ENCODE assay signal across 26 cellular contexts in the genomic region with DNA sequence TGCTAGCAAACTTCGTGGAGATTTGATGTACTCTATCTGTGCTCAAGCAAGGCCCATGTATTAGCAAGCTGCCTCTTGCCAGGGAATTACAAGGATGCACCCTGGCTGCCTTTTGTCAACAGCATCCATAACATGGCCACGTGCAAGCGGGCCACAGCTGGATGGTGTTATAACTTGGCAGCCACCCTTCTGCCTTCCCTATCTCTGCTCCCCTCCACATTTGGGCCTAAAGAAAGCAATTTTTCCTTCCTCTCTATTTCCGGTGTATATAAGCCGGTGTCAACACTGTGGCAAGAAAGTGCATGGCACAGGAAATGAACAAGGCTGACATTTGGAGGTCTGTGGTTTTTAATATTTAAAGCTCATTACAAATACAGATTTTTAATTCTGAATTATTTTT.
DNase-seq lines count a peak whose midpoint lies in the region; FAIRE-seq and TF ChIP-seq lines count a peak whose summit lies in the region.
"Had no signal": no experiment of that assay in that cellular context is flagged by ENCODE, and none has a peak within 500 bp of the region (broad histone marks: within the 10 kb centered on the region; RNA-seq: fewer than 3 reads in every experiment).

No MANE protein-coding gene starts in this region.

- no peak overlapping the region for H2BK12ac ChIP-seq in neuronal stem cell (ENCODE audit: low read length)

- H2BK15ac ChIP-seq in neuronal stem cell (ENCODE audit: low read length), result no peak overlapping the region

- no peak overlapping the region for H2BK120ac ChIP-seq in neuronal stem cell (ENCODE audit: low read depth, low read length)

- peak overlapping the region; percentile 18 for H3K18ac ChIP-seq in neuronal stem cell (ENCODE audit: low read length)

- no peak overlapping the region for H2AK5ac ChIP-seq in neuronal stem cell (ENCODE audit: low read depth, low read length)

- no peak overlapping the region for H2AFZ ChIP-seq in neuronal stem cell (ENCODE audit: low read length)

- peaks cover 0 to 5% of the 10 kb centered on the region in 2 donors for H3K4me1 ChIP-seq in neuronal stem cell (ENCODE audit: control insufficient read depth in 2 of 2, insufficient read depth in 1 of 2, low read depth in 1 of 2, low read length in 2 of 2)
- H3K4me1 ChIP-seq: esophagus muscularis mucosa, tibial nerve had no signal

- no peak overlapping the region for H3K14ac ChIP-seq in neuronal stem cell (ENCODE audit: low read length)

- H3K23ac ChIP-seq in neuronal stem cell (ENCODE audit: low read depth, low read length, poor library complexity), result peak overlapping the region; percentile 37

- no peak for TF ChIP-seq POLR2A in GM12891 (IDR thresholded peaks at IDR 0.05; ENCODE audit: low read depth, low read length)

- no peak overlapping the region for H3K4me3 ChIP-seq in SK-N-MC
- no peak overlapping the region for H3K4me3 ChIP-seq in fibroblast of pulmonary artery (replicated peaks; ENCODE audit: low read depth, low read length)
- no peak overlapping the region for H3K4me3 ChIP-seq in neuronal stem cell (ENCODE audit: low read length in 2 of 2)
- H3K4me3 ChIP-seq: esophagus muscularis mucosa, heart right ventricle, smooth muscle cell, tibial nerve had no signal

- TF ChIP-seq CTCF in fibroblast of pulmonary artery (IDR thresholded peaks at IDR 0.05; ENCODE audit: low read length, missing control alignments), result no peak

- H3K27ac ChIP-seq in SK-N-MC, result no peak overlapping the region
- H3K27ac ChIP-seq in neuronal stem cell (replicated peaks; ENCODE audit: low read length), result no peak overlapping the region
- H3K27ac ChIP-seq: esophagus muscularis mucosa, heart right ventricle, HL-60, tibial nerve, VCaP had no signal

- no peak overlapping the region for H4K91ac ChIP-seq in neuronal stem cell (ENCODE audit: low read depth, low read length, poor library complexity)

- no peaks in the 10 kb centered on the region for H3K9me3 ChIP-seq in SK-N-MC (ENCODE audit: low read depth, low read length)
- H3K9me3 ChIP-seq in neuronal stem cell (replicated peaks in 1 of 2; ENCODE audit: control insufficient read depth in 2 of 2, insufficient read depth in 1 of 2, low read depth in 1 of 2, low read length in 2 of 2), result peaks cover 0 to 2% of the 10 kb centered on the region in 2 donors
- H3K9me3 ChIP-seq: esophagus muscularis mucosa, heart right ventricle, tibial nerve had no signal

- H4K8ac ChIP-seq in neuronal stem cell (ENCODE audit: low read depth, low read length), result no peak overlapping the region

- H3K79me1 ChIP-seq in neuronal stem cell (ENCODE audit: low read depth, low read length), result no peaks in the 10 kb centered on the region

- no peak overlapping the region for H3K4ac ChIP-seq in neuronal stem cell (ENCODE audit: low read length)

- H3K36me3 ChIP-seq in SK-N-MC (ENCODE audit: insufficient read depth, low read length) (no peaks in the 10 kb centered on the region), neuronal stem cell (replicated peaks in 1 of 2; ENCODE audit: control insufficient read depth in 2 of 2, insufficient read depth in 2 of 2, low read length in 2 of 2) (no peaks in the 10 kb centered on the region)
- H3K36me3 ChIP-seq: esophagus muscularis mucosa, heart right ventricle, tibial nerve had no signal

- H3K9ac ChIP-seq in SK-N-MC (ENCODE audit: insufficient read length), result no peak overlapping the region
- H3K9ac ChIP-seq in neuronal stem cell (ENCODE audit: low read depth, low read length, poor library complexity), result no peak overlapping the region

- H3K27me3 ChIP-seq in neuronal stem cell (ENCODE audit: control insufficient read depth in 3 of 3, insufficient read depth in 3 of 3, low read depth in 1 of 3, low read length in 3 of 3), result no peaks in the 10 kb centered on the region
- H3K27me3 ChIP-seq: esophagus muscularis mucosa, tibial nerve had no signal

- FAIRE-seq in GM12891 (lab: Jason Lieb, UNC), result peak; percentile 68
- FAIRE-seq in urothelium cell line (lab: Jason Lieb, UNC), result no peak

- H3K4me2 ChIP-seq in neuronal stem cell (ENCODE audit: insufficient read depth, low read length, poor library complexity, severe bottlenecking), result no peak overlapping the region

- H2BK5ac ChIP-seq in neuronal stem cell (ENCODE audit: low read length), result peak overlapping the region; percentile 0

- no peak for DNase-seq in GM12891 (ENCODE audit: insufficient read length, low spot score)
- DNase-seq in SK-N-MC (ENCODE audit: low read depth, low spot score), result peak; percentile 42
- DNase-seq in fibroblast of pulmonary artery (ENCODE audit: low read depth), result peak; percentile 63
- DNase-seq in neuronal stem cell (ENCODE audit: low spot score), result no peak
- DNase-seq in NCI-H1092 treated with DMSO at 0.1 percent for 48 hours (lab: John Stamatoyannopoulos, UW), result no peak
- no peak for DNase-seq in T1000 (lab: John Stamatoyannopoulos, UW)
- no peak for DNase-seq in urothelium cell line (ENCODE audit: low spot score)
- DNase-seq: activated CD4-positive, alpha-beta T cell treated with anti-CD3 and anti-CD28 coated beads, Interleukin-2, amount 50 U/mL, for 48 hours; activated T-cell treated with anti-CD3 and anti-CD28 coated beads for 4 hours; AML-193; anterior cingulate cortex; central memory CD4-positive, alpha-beta T cell; heart right ventricle; left ventricle myocardium superior; NCI-H1694; NCI-H226; NCI-H774; nucleus accumbens; SIG-M5; stimulated activated CD4-positive, alpha-beta T cell treated with anti-CD3 and anti-CD28 coated beads, Interleukin-4, amount 100 ng/mL, for 24 hours; stimulated activated naive CD8-positive, alpha-beta T cell treated with anti-CD3 and anti-CD28 coated beads, Interleukin-15, amount 100 ng/mL, for 72 hours had no signal

- WGBS in neuronal stem cell (ENCODE audit: extremely low coverage in 2 of 2, insufficient read length in 2 of 2, insufficient replicate concordance in 1 of 2), 2 donors, result no CpG with 5 or more reads among the region's 5 CpGs

TF ChIP-seq in GM12891, 5 proteins besides CTCF, POLR2A, EP300 and RAD21:
- TF ChIP-seq SPI1 (IDR thresholded peaks at IDR 0.05; ENCODE audit: low read depth, low read length), result no peak
- TF ChIP-seq POLR2AphosphoS5 (IDR thresholded peaks at IDR 0.05; ENCODE audit: low read depth, low read length), result no peak
- no peak for TF ChIP-seq POU2F2 (IDR thresholded peaks at IDR 0.05; ENCODE audit: low read depth, low read length)
- TF ChIP-seq TAF1 (IDR thresholded peaks at IDR 0.05; ENCODE audit: low read depth, low read length), result no peak
- TF ChIP-seq PAX5 (IDR thresholded peaks at IDR 0.05; ENCODE audit: insufficient read depth, low read length, severe bottlenecking), result no peak

Comparison
In these comparisons a context has a peak if more than half of its experiments do, and no peak if none do; other contexts are left out.
1. DNase-seq: peak in SK-N-MC (single experiment) and fibroblast of pulmonary artery (single experiment); none in GM12891 (single experiment), neuronal stem cell (single experiment), NCI-H1092 treated with DMSO at 0.1 percent for 48 hours (single experiment), T1000 (single experiment) and urothelium cell line (single experiment).